In genomic region chr10:72335394-72336258, GRCh38 we compare ENCODE assay signal across 1 cellular context.
A peak's percentile ranks its signal among the peaks of the same experiment; 100 is the strongest.
TF ChIP-seq lines count a peak whose summit lies in the region.

No MANE protein-coding gene starts in this region.

TF ChIP-seq in HepG2, 621 proteins besides CTCF, POLR2A, EP300 and RAD21 (continued from another document and continues in another):
- TF ChIP-seq ZFP91 (CRISPR knock-in tag; IDR thresholded peaks at IDR 0.05; ENCODE audit: borderline replicate concordance) (peak; percentile 40; the same call in 1 of the 2 replicates), THRA (CRISPR knock-in tag; IDR thresholded peaks at IDR 0.05; ENCODE audit: borderline replicate concordance) (peak; percentile 56; the same call in 1 of the 2 replicates), ZNF263 (CRISPR knock-in tag; IDR thresholded peaks at IDR 0.05) (peak; percentile 74; the same call in 1 of the 2 replicates), POGZ (CRISPR knock-in tag; IDR thresholded peaks at IDR 0.05) (no peak), ZNF563 (CRISPR knock-in tag; IDR thresholded peaks at IDR 0.05) (0 out of 2 replicates have a peak, but pooled peaks have one; percentile 12), BCL3 (CRISPR knock-in tag; IDR thresholded peaks at IDR 0.05) (no peak), ZNF143 (CRISPR knock-in tag; IDR thresholded peaks at IDR 0.05) (peak; percentile 65; the same call in 1 of the 2 replicates), BRD4 (CRISPR knock-in tag; IDR thresholded peaks at IDR 0.05) (no peak), ZNF564 (CRISPR knock-in tag; IDR thresholded peaks at IDR 0.05) (0 out of 2 replicates have a peak, but pooled peaks have one; percentile 44), ZXDC (CRISPR knock-in tag; IDR thresholded peaks at IDR 0.05) (0 out of 2 replicates have a peak, but pooled peaks have one; percentile 14), CCDC6 (CRISPR knock-in tag; IDR thresholded peaks at IDR 0.05) (0 out of 2 replicates have a peak, but pooled peaks have one; percentile 16), ZNF709 (CRISPR knock-in tag; IDR thresholded peaks at IDR 0.05) (peak; percentile 69; the same call in 1 of the 2 replicates), ZNF83 (CRISPR knock-in tag; IDR thresholded peaks at IDR 0.05; ENCODE audit: borderline replicate concordance) (no peak), NFKB2 (CRISPR knock-in tag; IDR thresholded peaks at IDR 0.05; ENCODE audit: borderline replicate concordance) (0 out of 2 replicates have a peak, but pooled peaks have one; percentile 40), MLX (CRISPR knock-in tag; IDR thresholded peaks at IDR 0.05) (no peak), ZBTB10 (CRISPR knock-in tag; IDR thresholded peaks at IDR 0.05; ENCODE audit: borderline replicate concordance) (0 out of 2 replicates have a peak, but pooled peaks have one; percentile 31), ASH2L (IDR thresholded peaks at IDR 0.05; ENCODE audit: insufficient read length, low read depth, low read length) (peak; percentile 34), HNF4G (IDR thresholded peaks at IDR 0.05; ENCODE audit: borderline replicate concordance, low read depth, low read length) (no peak), HNF4G (CRISPR knock-in tag; IDR thresholded peaks at IDR 0.05; ENCODE audit: borderline replicate concordance, low read depth) (0 out of 2 replicates have a peak, but pooled peaks have one; percentile 5), TFAP4 (IDR thresholded peaks at IDR 0.05; ENCODE audit: borderline replicate concordance, low read depth) (peak; percentile 26; the same call in 1 of the 2 replicates), ZNF687 (CRISPR knock-in tag; IDR thresholded peaks at IDR 0.05) (peak; percentile 67), CEBPZ (IDR thresholded peaks at IDR 0.05; ENCODE audit: low read length) (no peak), RBFOX2 (IDR thresholded peaks at IDR 0.05; ENCODE audit: low read depth, low read length) (no peak), ZNF350 (CRISPR knock-in tag; IDR thresholded peaks at IDR 0.05; ENCODE audit: borderline replicate concordance, low read depth) (0 out of 2 replicates have a peak, but pooled peaks have one; percentile 10), ZGPAT (CRISPR knock-in tag; IDR thresholded peaks at IDR 0.05) (peak; percentile 11; the same call in 1 of the 2 replicates), ZNF549 (CRISPR knock-in tag; IDR thresholded peaks at IDR 0.05) (no peak), NFATC3 (CRISPR knock-in tag; IDR thresholded peaks at IDR 0.05) (0 out of 2 replicates have a peak, but pooled peaks have one; percentile 77), HOXA7 (CRISPR knock-in tag; IDR thresholded peaks at IDR 0.05) (no peak)
